8 cellular contexts compared by ENCODE assay signal in genomic region chr14:105169776-105170655, GRCh38. TPM values are rescaled to one million over a fixed set of nuclear protein-coding genes. Genes with fewer than 3 reads are reported as not detected.
A peak's percentile ranks its signal among the peaks of the same experiment; 100 is the strongest.
DNase-seq lines count a peak whose midpoint lies in the region; ATAC-seq and TF ChIP-seq lines count a peak whose summit lies in the region.
"Had no signal": no experiment of that assay in that cellular context is flagged by ENCODE, and none has a peak within 500 bp of the region (broad histone marks: within the 10 kb centered on the region; RNA-seq: fewer than 3 reads in every experiment).

No MANE protein-coding gene starts in this region.

- ATAC-seq in heart right ventricle (peak in 1 of 8 donors; percentile 2), Right ventricle myocardium superior (ENCODE audit: poor library complexity) (no peak)

- TF ChIP-seq CTCF in heart right ventricle (IDR thresholded peaks at IDR 0.05) (no peak), endodermal cell (conservative IDR thresholded peaks at IDR 0.05) (no peak), type B pancreatic cell (conservative IDR thresholded peaks at IDR 0.05) (no peak), lower leg skin (IDR thresholded peaks at IDR 0.05) (no peak)

- H3K36me3 ChIP-seq in heart right ventricle, result no peaks in the 10 kb centered on the region
- no peaks in the 10 kb centered on the region for H3K36me3 ChIP-seq in endodermal cell (ENCODE audit: control insufficient read depth, insufficient read depth, low read length)

- H3K27ac ChIP-seq in heart right ventricle (peak overlapping the region in 9 of 10 donors; percentile 46 to 82 (median 75)), endodermal cell (ENCODE audit: low read depth, low read length) (no peak overlapping the region)

- no peaks in the 10 kb centered on the region for H3K36me3 Mint-ChIP-seq in endodermal cell (ENCODE audit: low read depth)
- H3K36me3 Mint-ChIP-seq in type B pancreatic cell, result no peaks in the 10 kb centered on the region

- H3K27ac Mint-ChIP-seq in endodermal cell (no peak overlapping the region), type B pancreatic cell (peak overlapping the region; percentile 55)

- H3K9me3 ChIP-seq in heart right ventricle, result no peaks in the 10 kb centered on the region
- H3K9me3 ChIP-seq in endodermal cell (ENCODE audit: control insufficient read depth, low read length), result no peaks in the 10 kb centered on the region

- no peaks in the 10 kb centered on the region for H3K9me3 Mint-ChIP-seq in endodermal cell
- no peaks in the 10 kb centered on the region for H3K9me3 Mint-ChIP-seq in type B pancreatic cell

- no peak overlapping the region for H3K9ac ChIP-seq in endodermal cell (ENCODE audit: extremely low read depth, low read length, poor library complexity, severe bottlenecking)

- H3K4me1 Mint-ChIP-seq in endodermal cell, result no peaks in the 10 kb centered on the region
- no peaks in the 10 kb centered on the region for H3K4me1 Mint-ChIP-seq in type B pancreatic cell (ENCODE audit: unreplicated experiment)

- intact Hi-C loops in heart right ventricle (cut with DNase I), result loop anchor here in 6 of 10 donors (5.0 to 10.0 kb wide), 3 partner anchors 32 to 78 kb away; no protein-coding TSS in a partner anchor
- intact Hi-C loops in Right ventricle myocardium superior (cut with DNase I), result loop anchor here (2.0 kb wide), 1 partner anchor 81 kb away; no protein-coding TSS in a partner anchor
- intact Hi-C loops in lower leg skin (cut with DNase I; ENCODE audit: low total_unique reads), result loop anchor here (10.0 kb wide), 1 partner anchor 75 kb away; no protein-coding TSS in a partner anchor

- DNase-seq in heart right ventricle (no peak), Right ventricle myocardium superior (no peak), NCI-H69 (lab: John Stamatoyannopoulos, UW) (peak; percentile 48), endodermal cell (no peak), type B pancreatic cell (ENCODE audit: extremely low spot score, unreplicated experiment) (no peak), lower leg skin (ENCODE audit: low spot score in 2 of 2) (no peak)
- no peak for DNase-seq in stimulated activated CD4-positive, alpha-beta T cell treated with anti-CD3 and anti-CD28 coated beads, Interleukin-2, amount 100 ng/mL, for 24 hours
- DNase-seq: activated effector memory CD4-positive, alpha-beta T cell treated with anti-CD3 and anti-CD28 coated beads, Interleukin-2, amount 50 U/mL, for 16 hours had no signal

- H3K4me3 Mint-ChIP-seq in endodermal cell (peak overlapping the region; percentile 44), type B pancreatic cell (peak overlapping the region; percentile 86)

- peaks cover 0 to 47% (median 9%) of the 10 kb centered on the region in 7 donors for H3K27me3 ChIP-seq in heart right ventricle
- peaks cover 16% of the 10 kb centered on the region for H3K27me3 ChIP-seq in endodermal cell (ENCODE audit: control insufficient read depth, insufficient read depth, low read length, poor library complexity, severe bottlenecking)

- H3K27me3 Mint-ChIP-seq in endodermal cell (ENCODE audit: insufficient read depth) (peaks cover 20% of the 10 kb centered on the region), type B pancreatic cell (peaks cover 19% of the 10 kb centered on the region)

- TF ChIP-seq POLR2A in lower leg skin (IDR thresholded peaks at IDR 0.05), result no peak

- 85 to 86% methylated on average over 22 of the region's 22 CpGs for WGBS in heart right ventricle, 2 donors
- WGBS in endodermal cell (ENCODE audit: insufficient coverage in 1 of 2, insufficient read length in 1 of 2), 2 experiments, result 76 to 83% methylated on average over 14 to 22 of the region's 22 CpGs
- WGBS in lower leg skin, 2 donors, result 65 to 79% methylated on average over 15 to 20 of the region's 22 CpGs

- H3K4me1 ChIP-seq in heart right ventricle, result peaks cover 18 to 50% (median 46%) of the 10 kb centered on the region in 9 donors
- H3K4me1 ChIP-seq in endodermal cell (ENCODE audit: control insufficient read depth, insufficient read depth, low read length), result no peaks in the 10 kb centered on the region

- H3K4me3 ChIP-seq in heart right ventricle (no peak overlapping the region), endodermal cell (ENCODE audit: low read length) (no peak overlapping the region), lower leg skin (ENCODE audit: low read depth, poor library complexity, severe bottlenecking) (no peak overlapping the region)

RNA-seq across cellular contexts. Expression of gene JAG2, which starts 1.4 kb away (rescaled TPM):
- 10 to 100 TPM; 18.5 to 42.4 (median 26.3) TPM for total RNA-seq in heart right ventricle
- 10 to 100 TPM; 23.7 to 45.5 TPM for polyA plus RNA-seq in heart right ventricle
- total RNA-seq in Right ventricle myocardium superior, result 28.6 TPM
- 1 to 10 TPM; 6.4 TPM for total RNA-seq in endodermal cell
- 9.1 TPM for polyA plus RNA-seq in endodermal cell (2013, experiment 1 of 2)
- polyA plus RNA-seq in endodermal cell (2013, experiment 2 of 2), result 5.2 TPM
- 16.5 and 37.1 TPM in 2 replicates for total RNA-seq in type B pancreatic cell (ENCODE audit: low replicate concordance)
- 10 to 100 TPM; 50.4 to 96.1 (median 63.1) TPM for total RNA-seq in lower leg skin

RNA-seq across cellular contexts. Expression of gene NUDT14, which starts 11.1 kb away (rescaled TPM):
- total RNA-seq in heart right ventricle (10 to 100 TPM; 18.9 to 33.9 (median 29.6) TPM), Right ventricle myocardium superior (32.2 TPM), endodermal cell (10 to 100 TPM; 43.4 to 59.5 TPM), type B pancreatic cell (ENCODE audit: low replicate concordance) (33.3 and 49.6 TPM in 2 replicates), lower leg skin (10 to 100 TPM; 12.9 to 19.4 (median 15.7) TPM)
- 10 to 100 TPM; 15.1 to 31.1 TPM for polyA plus RNA-seq in heart right ventricle
- 20.9 TPM for polyA plus RNA-seq in endodermal cell (2013, experiment 1 of 2)
- polyA plus RNA-seq in endodermal cell (2013, experiment 2 of 2), result 20.4 TPM
